28 cellular contexts compared by ENCODE assay signal in genomic region chr1:113890816-113891215, GRCh38. TPM values are rescaled to one million over a fixed set of nuclear protein-coding genes. Genes with fewer than 3 reads are reported as not detected.
"Had no signal": no experiment of that assay in that cellular context is flagged by ENCODE, and none has a peak within 500 bp of the region (broad histone marks: within the 10 kb centered on the region; RNA-seq: fewer than 3 reads in every experiment).

No MANE protein-coding gene starts in this region.

- H3K27me3 Mint-ChIP-seq: activated CD8-positive, alpha-beta memory T cell treated with anti-CD3 and anti-CD28 coated beads, Interleukin-2, amount 10 ng/mL, durations not matched to agents 7 days and 5 days; activated naive CD8-positive, alpha-beta T cell treated with anti-CD3 and anti-CD28 coated beads, Interleukin-2, amount 10 ng/mL, durations not matched to agents 7 days and 5 days; IgD-negative memory B cell; T-cell had no signal

- H3K4me3 Mint-ChIP-seq: activated CD8-positive, alpha-beta memory T cell treated with anti-CD3 and anti-CD28 coated beads, Interleukin-2, amount 10 ng/mL, durations not matched to agents 7 days and 5 days; activated naive CD8-positive, alpha-beta T cell treated with anti-CD3 and anti-CD28 coated beads, Interleukin-2, amount 10 ng/mL, durations not matched to agents 7 days and 5 days; activated T-cell treated with anti-CD3 and anti-CD28 coated beads, Interleukin-2, amount 50 U/mL, for 4 hours; IgD-negative memory B cell; T-cell had no signal

- ATAC-seq: activated CD8-positive, alpha-beta memory T cell treated with anti-CD3 and anti-CD28 coated beads, Interleukin-2, amount 10 ng/mL, durations not matched to agents 7 days and 5 days; activated T-cell treated with anti-CD3 and anti-CD28 coated beads, Interleukin-2, amount 50 U/mL, for 4 hours; Panc1; Right ventricle myocardium inferior; T-cell had no signal

- H3K4me3 ChIP-seq: breast epithelium, SK-N-MC had no signal

- DNase-seq: activated CD4-positive, alpha-beta T cell treated with anti-CD3 and anti-CD28 coated beads for 4 hours; activated CD4-positive, alpha-beta T cell treated with anti-CD3 and anti-CD28 coated beads, Interleukin-2, amount 50 U/mL, for 48 hours; activated CD8-positive, alpha-beta memory T cell treated with anti-CD3 and anti-CD28 coated beads, Interleukin-2, amount 10 ng/mL, durations not matched to agents 7 days and 5 days; activated effector memory CD4-positive, alpha-beta T cell treated with Interleukin-2 at 50 U/mL for 16 hours; activated naive CD4-positive, alpha-beta T cell; activated naive CD8-positive, alpha-beta T cell treated with anti-CD3 and anti-CD28 coated beads, Interleukin-2, amount 10 ng/mL, durations not matched to agents 7 days and 5 days; activated T-cell treated with anti-CD3 and anti-CD28 coated beads, Interleukin-2, amount 50 U/mL, for 4 hours; aorta; caudate nucleus; KG1; NCI-H1092; NCI-H1417; NCI-H1930; NCI-H2171; NCI-H2227 treated with DMSO at 0.1 percent for 48 hours; NK-92 treated with Interleukin-12 subunit alpha and Interleukin-12 subunit beta, amount 100 ng/mL, for 24 hours; OCI-M1; RPMI8226; T-cell had no signal

- H3K27me3 ChIP-seq: breast epithelium had no signal

- H3K4me1 ChIP-seq: breast epithelium had no signal

- H3K9me3 ChIP-seq: breast epithelium had no signal

- H3K36me3 ChIP-seq: breast epithelium had no signal

- H3K27ac Mint-ChIP-seq: activated CD8-positive, alpha-beta memory T cell treated with anti-CD3 and anti-CD28 coated beads, Interleukin-2, amount 10 ng/mL, durations not matched to agents 7 days and 5 days; activated naive CD8-positive, alpha-beta T cell treated with anti-CD3 and anti-CD28 coated beads, Interleukin-2, amount 10 ng/mL, durations not matched to agents 7 days and 5 days; IgD-negative memory B cell had no signal

- H3K27ac ChIP-seq: breast epithelium, SK-N-MC, VCaP had no signal

- H3K9me3 Mint-ChIP-seq: activated naive CD8-positive, alpha-beta T cell treated with anti-CD3 and anti-CD28 coated beads, Interleukin-2, amount 10 ng/mL, durations not matched to agents 7 days and 5 days; activated T-cell treated with anti-CD3 and anti-CD28 coated beads, Interleukin-2, amount 50 U/mL, for 4 hours; IgD-negative memory B cell; T-cell had no signal

RNA-seq across cellular contexts. Expression of gene BCL2L15, which starts 3.4 kb away (rescaled TPM):
- total RNA-seq: M059J, Right ventricle myocardium inferior had no signal
- polyA plus RNA-seq: IgD-negative memory B cell had no signal

RNA-seq across cellular contexts. Expression of gene PTPN22, which starts 19.3 kb away (rescaled TPM):
- total RNA-seq: chondrocyte, NCI-H460 had no signal
